8 cellular contexts compared by ENCODE assay signal in genomic region chr4:1082215-1083182, GRCh38. TPM values are rescaled to one million over a fixed set of nuclear protein-coding genes. Genes with fewer than 3 reads are reported as not detected.
DNase-seq lines count a peak whose midpoint lies in the region; ATAC-seq and TF ChIP-seq lines count a peak whose summit lies in the region.

No MANE protein-coding gene starts in this region.

- no peak overlapping the region for H4K91ac ChIP-seq in mesenchymal stem cell (ENCODE audit: low read length)

- peak overlapping the region; percentile 85 for H2AFZ ChIP-seq in mammary epithelial cell (ENCODE audit: low read depth, low read length)
- no peak overlapping the region for H2AFZ ChIP-seq in mesenchymal stem cell (ENCODE audit: low read depth, low read length)

- peak overlapping the region in 1 of 2 experiments; percentile 8 for H3K14ac ChIP-seq in mesenchymal stem cell (ENCODE audit: low read length in 2 of 2)

- in situ Hi-C loops in mammary epithelial cell (cut with MboI; ENCODE audit: low sequenced_read_pairs in 2 of 2) = no loop called here

- no peak overlapping the region for H3K23ac ChIP-seq in mesenchymal stem cell (ENCODE audit: low read length in 2 of 2)

- peak overlapping the region; percentile 55 for H3K4me2 ChIP-seq in mammary epithelial cell (ENCODE audit: insufficient read depth, low read depth, low read length)
- H3K4me2 ChIP-seq in mesenchymal stem cell (ENCODE audit: low read length, poor library complexity, severe bottlenecking) = no peak overlapping the region

- H2BK12ac ChIP-seq in mesenchymal stem cell (ENCODE audit: low read length in 2 of 2) = no peak overlapping the region

- H2AK5ac ChIP-seq in mesenchymal stem cell (ENCODE audit: low read length, severe bottlenecking) = peak overlapping the region; percentile 12

- H3K4ac ChIP-seq in mesenchymal stem cell (ENCODE audit: low read depth in 1 of 2, low read length in 2 of 2) = no peak overlapping the region

- H3K79me1 ChIP-seq in mesenchymal stem cell (replicated peaks; ENCODE audit: low read length, poor library complexity, severe bottlenecking) = no peaks in the 10 kb centered on the region

- no TSS peak for BruUV-seq in mammary epithelial cell (replicated peaks; lab: Mats Ljungman, UMichigan)

- H2BK15ac ChIP-seq in mesenchymal stem cell (ENCODE audit: low read depth, poor library complexity, severe bottlenecking) = no peak overlapping the region

- intact Hi-C loops in mammary epithelial cell (cut with micrococcal nuclease) = loop anchor here (2.0 kb wide), 1 partner anchor 72 kb away; the partner anchor contains the start of gene FGFRL1

- H4K20me1 ChIP-seq in mammary epithelial cell (ENCODE audit: insufficient read depth, low read length) = no peaks in the 10 kb centered on the region

- WGBS in mammary epithelial cell (ENCODE audit: low coverage, missing lambda C conversion rate) = 26% methylated on average over 14 of the region's 29 CpGs
- WGBS in mesenchymal stem cell = 86% methylated on average over 28 of the region's 29 CpGs

- H4K8ac ChIP-seq in mesenchymal stem cell (ENCODE audit: low read length) = no peak overlapping the region

- H3K27me3 ChIP-seq in mammary epithelial cell (ENCODE audit: insufficient read depth, low read length) = no peaks in the 10 kb centered on the region
- H3K27me3 ChIP-seq in mesenchymal stem cell (ENCODE audit: control insufficient read depth in 1 of 2, insufficient read depth in 1 of 2, low read length in 2 of 2) = peaks cover 8 to 34% of the 10 kb centered on the region in 2 experiments

- H3K18ac ChIP-seq in mesenchymal stem cell (ENCODE audit: low read depth in 1 of 2, low read length in 2 of 2) = peak overlapping the region in 1 of 2 experiments; percentile 1

- H3K4me1 ChIP-seq in mammary epithelial cell (ENCODE audit: insufficient read depth, low read length) (peaks cover 24% of the 10 kb centered on the region), mesenchymal stem cell (ENCODE audit: control insufficient read depth, insufficient read depth, low read depth, low read length) (peaks cover 23% of the 10 kb centered on the region)

- H3K9ac ChIP-seq in mammary epithelial cell (ENCODE audit: insufficient read depth, low read length) (peak overlapping the region; percentile 9), mesenchymal stem cell (ENCODE audit: low read length) (peak overlapping the region; percentile 16)

- ATAC-seq in GM19455 (IDR thresholded peaks at IDR 0.05; ENCODE audit: unreplicated experiment) (no peak), GM18868 (IDR thresholded peaks at IDR 0.05; ENCODE audit: unreplicated experiment) (no peak)

- peak overlapping the region; percentile 68 for H3K27ac ChIP-seq in mammary epithelial cell (ENCODE audit: insufficient read depth, low read depth, low read length)
- H3K27ac ChIP-seq in mesenchymal stem cell (ENCODE audit: low read length, poor library complexity, severe bottlenecking) = peak overlapping the region; percentile 63

- dilution Hi-C loops in mammary epithelial cell (cut with HindIII; ENCODE audit: low sequenced_read_pairs) = no loop called here

- H3K36me3 ChIP-seq in mammary epithelial cell (ENCODE audit: insufficient read depth, low read length) (no peaks in the 10 kb centered on the region), mesenchymal stem cell (ENCODE audit: control insufficient read depth in 1 of 2, insufficient read depth in 2 of 2, low read depth in 1 of 2, low read length in 2 of 2) (no peaks in the 10 kb centered on the region)

- H3K9me3 ChIP-seq in mammary epithelial cell (replicated peaks; ENCODE audit: insufficient read depth, low read length) (no peaks in the 10 kb centered on the region), mesenchymal stem cell (ENCODE audit: control insufficient read depth, low read length) (no peaks in the 10 kb centered on the region)

- peak overlapping the region; percentile 12 for H2BK5ac ChIP-seq in mesenchymal stem cell (ENCODE audit: low read depth, low read length, poor library complexity, severe bottlenecking)

- DNase-seq in COLO668 (lab: John Stamatoyannopoulos, UW; ENCODE audit: unreplicated experiment) (peak; percentile 72), NCI-H146 treated with DMSO at 0.1 percent for 48 hours (lab: John Stamatoyannopoulos, UW; ENCODE audit: unreplicated experiment) (peak; percentile 3), mammary epithelial cell (peak; percentile 98), mesenchymal stem cell (peak; percentile 69), GDM1 (lab: John Stamatoyannopoulos, UW) (no peak)
- no peak for DNase-seq in activated effector memory CD4-positive, alpha-beta T cell treated with anti-CD3 and anti-CD28 coated beads, Interleukin-2, amount 50 U/mL, for 16 hours

- TF ChIP-seq CTCF in mammary epithelial cell (conservative IDR thresholded peaks at IDR 0.05 in 1 of 2, IDR thresholded peaks at IDR 0.05 in 1 of 2; ENCODE audit: extremely low read depth in 1 of 2, insufficient read depth in 1 of 2, low read depth in 1 of 2, low read length in 2 of 2) = no peak

- H3K4me3 ChIP-seq in mammary epithelial cell (replicated peaks in 1 of 3; ENCODE audit: insufficient read depth in 1 of 3, low read depth in 2 of 3, low read length in 3 of 3) (no peak overlapping the region), mesenchymal stem cell (ENCODE audit: insufficient read depth in 1 of 2, low read depth in 1 of 2, low read length in 2 of 2) (peak overlapping the region in 1 of 2 experiments; percentile 43)

- CTCF ChIA-PET in mammary epithelial cell (lab: Charles Lee; ENCODE audit: low non-redundant PET) = no interaction called here

- no peak overlapping the region for H2BK120ac ChIP-seq in mesenchymal stem cell (ENCODE audit: low read depth, low read length)

- no peaks in the 10 kb centered on the region for H3K79me2 ChIP-seq in mammary epithelial cell (ENCODE audit: insufficient read depth, low read length)

RNA-seq across cellular contexts. Expression of gene RNF212, which starts 30.9 kb away (rescaled TPM):
- total RNA-seq in mammary epithelial cell = 1 to 10 TPM in 1 of 2 donors, under 1 TPM in 1; 0.33 to 2.2 TPM
- polyA plus RNA-seq in mammary epithelial cell = 1.1 TPM
- not detected for polyA minus RNA-seq in mammary epithelial cell
- 2.9 TPM for polyA plus RNA-seq in mesenchymal stem cell (2013, experiment 1 of 2)
- polyA plus RNA-seq in mesenchymal stem cell (2013, experiment 2 of 2) = 3.2 TPM

Comparison
In these comparisons a context has a peak if more than half of its experiments do, and no peak if none do; other contexts are left out.
1. DNase-seq: peak in COLO668 (single experiment), NCI-H146 treated with DMSO at 0.1 percent for 48 hours (single experiment), mammary epithelial cell (single experiment) and mesenchymal stem cell (single experiment); none in activated effector memory CD4-positive, alpha-beta T cell treated with anti-CD3 and anti-CD28 coated beads, Interleukin-2, amount 50 U/mL, for 16 hours (single experiment) and GDM1 (single experiment).